In genomic region chr5:175417384-175417783, GRCh38 we compare ENCODE assay signal across 21 cellular contexts. TPM values are rescaled to one million over a fixed set of nuclear protein-coding genes. Genes with fewer than 3 reads are reported as not detected.
DNase-seq lines count a peak whose midpoint lies in the region; ATAC-seq, FAIRE-seq and TF ChIP-seq lines count a peak whose summit lies in the region.
"Had no signal": no experiment of that assay in that cellular context is flagged by ENCODE, and none has a peak within 500 bp of the region (broad histone marks: within the 10 kb centered on the region; RNA-seq: fewer than 3 reads in every experiment).

No MANE protein-coding gene starts in this region.

- H4K20me1 ChIP-seq in IMR-90 (ENCODE audit: insufficient read depth, low read length): no peaks in the 10 kb centered on the region
- no peaks in the 10 kb centered on the region for H4K20me1 ChIP-seq in PC-9 (ENCODE audit: insufficient read depth)
- H4K20me1 ChIP-seq: BLaER1 had no signal

- H2AK9ac ChIP-seq in IMR-90 (replicated peaks; ENCODE audit: low read depth, low read length, poor library complexity): no peak overlapping the region

- POLR2A ChIA-PET in IMR-90 (lab: Charles Lee; ENCODE audit: unreplicated experiment): no interaction called here
- POLR2A ChIA-PET in PC-9 (lab: Charles Lee; ENCODE audit: unreplicated experiment): no interaction called here

- H3K36me3 ChIP-seq in IMR-90 (ENCODE audit: control insufficient read depth, insufficient read depth, low read length) (no peaks in the 10 kb centered on the region), mesendoderm (ENCODE audit: control insufficient read depth, insufficient read depth, low read length) (no peaks in the 10 kb centered on the region), PC-9 (ENCODE audit: low read depth) (no peaks in the 10 kb centered on the region), ascending aorta (no peaks in the 10 kb centered on the region)
- H3K36me3 ChIP-seq: BE2C, BLaER1 had no signal

- H4K91ac ChIP-seq in IMR-90 (ENCODE audit: insufficient read depth, low read depth, low read length): no peak overlapping the region

- H3K79me2 ChIP-seq in mesendoderm (ENCODE audit: control insufficient read depth, insufficient read depth, low read length): no peaks in the 10 kb centered on the region
- H3K79me2 ChIP-seq in PC-9 (ENCODE audit: low read depth): no peaks in the 10 kb centered on the region

- WGBS in IMR-90 (ENCODE audit: extremely low coverage in 2 of 2, insufficient read length in 1 of 2), 2 experiments: no CpG with 5 or more reads among the region's 2 CpGs
- WGBS in mesendoderm (ENCODE audit: extremely low coverage, insufficient coverage, low lambda C conversion rate): no CpG with 5 or more reads among the region's 2 CpGs

- H2AK5ac ChIP-seq in IMR-90 (ENCODE audit: low read depth, low read length): no peak overlapping the region
- no peak overlapping the region for H2AK5ac ChIP-seq in mesendoderm (ENCODE audit: low read length)

- no peak overlapping the region for H3K27ac ChIP-seq in IMR-90 (ENCODE audit: insufficient read depth, low read length)
- no peak overlapping the region for H3K27ac ChIP-seq in mesendoderm (ENCODE audit: low read depth, low read length)
- H3K27ac ChIP-seq in PC-9: no peak overlapping the region
- H3K27ac ChIP-seq in ascending aorta: no peak overlapping the region
- H3K27ac ChIP-seq: BLaER1 had no signal

- H3K4me3 ChIP-seq in IMR-90 (ENCODE audit: insufficient read depth, low read depth, low read length) (no peak overlapping the region), mesendoderm (ENCODE audit: low read length) (no peak overlapping the region), PC-9 (no peak overlapping the region), ascending aorta (no peak overlapping the region)
- H3K4me3 ChIP-seq: BLaER1 had no signal

- no peak overlapping the region for H2BK5ac ChIP-seq in IMR-90 (ENCODE audit: low read depth, low read length, poor library complexity, severe bottlenecking)
- H2BK5ac ChIP-seq in mesendoderm (ENCODE audit: low read length): no peak overlapping the region

- H3K27me3 ChIP-seq in IMR-90 (ENCODE audit: control insufficient read depth, insufficient read depth, low read length) (peaks cover 2% of the 10 kb centered on the region; the same call in 1 of the 2 replicates), mesendoderm (ENCODE audit: insufficient read depth, low read length, poor library complexity) (no peaks in the 10 kb centered on the region), PC-9 (ENCODE audit: insufficient read depth, low read depth) (no peaks in the 10 kb centered on the region), ascending aorta (no peaks in the 10 kb centered on the region)
- H3K27me3 ChIP-seq: BE2C, BLaER1 had no signal

- H3K79me1 ChIP-seq in IMR-90 (ENCODE audit: low read depth in 1 of 2, low read length in 2 of 2) (no peaks in the 10 kb centered on the region), mesendoderm (ENCODE audit: low read length) (no peaks in the 10 kb centered on the region)

- TF ChIP-seq CTCF in IMR-90 (conservative IDR thresholded peaks at IDR 0.05; ENCODE audit: low read depth, low read length) (no peak), PC-9 (conservative IDR thresholded peaks at IDR 0.05) (no peak), ascending aorta (IDR thresholded peaks at IDR 0.05) (no peak)

- H3K9me1 ChIP-seq in IMR-90 (ENCODE audit: insufficient read depth, low read length): no peaks in the 10 kb centered on the region

- no peak for FAIRE-seq in GM19239 (lab: Jason Lieb, UNC)
- FAIRE-seq: A204.1, D721Med, G401.6, GM12891 had no signal

- no peaks in the 10 kb centered on the region for H3K9me2 ChIP-seq in PC-9 (ENCODE audit: insufficient read depth)

- H3K14ac ChIP-seq in IMR-90 (replicated peaks; ENCODE audit: low read depth, low read length): no peak overlapping the region

- in situ Hi-C loops in IMR-90 (cut with MboI; ENCODE audit: low sequenced_read_pairs): no loop called here

- CTCF ChIA-PET in IMR-90 (lab: Yijun Ruan, JAX): no interaction called here
- CTCF ChIA-PET in PC-9 (lab: Charles Lee): no interaction called here

- intact Hi-C loops in IMR-90 (cut with micrococcal nuclease) (no loop called here), PC-9 (cut with micrococcal nuclease; ENCODE audit: unreplicated experiment) (no loop called here), ascending aorta (cut with DNase I) (no loop called here)

- no peak overlapping the region for H2AFZ ChIP-seq in IMR-90 (replicated peaks; ENCODE audit: low read length, poor library complexity)
- no peak overlapping the region for H2AFZ ChIP-seq in PC-9

- H3K56ac ChIP-seq in IMR-90 (ENCODE audit: extremely low read depth, insufficient read depth, low read length) (no peak overlapping the region), mesendoderm (ENCODE audit: low read length) (no peak overlapping the region)

- no peak overlapping the region for H2BK20ac ChIP-seq in IMR-90 (ENCODE audit: low read depth, low read length)

- no peak overlapping the region for H3K23ac ChIP-seq in IMR-90 (ENCODE audit: low read depth, low read length)
- no peak overlapping the region for H3K23ac ChIP-seq in mesendoderm (ENCODE audit: low read length)

- H3F3A ChIP-seq in PC-9 (ENCODE audit: insufficient read depth, low read depth): no peaks in the 10 kb centered on the region

- H4K8ac ChIP-seq in IMR-90 (ENCODE audit: low read depth in 2 of 2, low read length in 2 of 2) (no peak overlapping the region), mesendoderm (ENCODE audit: low read depth, low read length) (no peak overlapping the region)

- DNase-seq in IMR-90: no peak
- DNase-seq in mesendoderm: peak; percentile 53
- DNase-seq in PC-9: no peak
- DNase-seq in ascending aorta (ENCODE audit: low spot score in 2 of 2): no peak
- no peak for DNase-seq in GM19239 (ENCODE audit: insufficient read length, low spot score)
- DNase-seq: 8988T; ACHN; BE2C; C1 segment of cervical spinal cord; Calu3; CD4-positive, alpha-beta memory T cell; CD4-positive, CD25-positive, alpha-beta regulatory T cell; CD8-positive, alpha-beta memory T cell; COR-L47; GF-D8 had no signal

- no TSS peak for BruUV-seq in IMR-90 (replicated peaks; lab: Mats Ljungman, UMichigan)
- BruUV-seq in PC-9 (replicated peaks; lab: Mats Ljungman, UMichigan): no TSS peak

- no peak for TF ChIP-seq POLR2A in IMR-90 (IDR thresholded peaks at IDR 0.05; ENCODE audit: low read depth, low read length)

- no peak for TF ChIP-seq RAD21 in IMR-90 (IDR thresholded peaks at IDR 0.05; ENCODE audit: low read length)

- H3K4ac ChIP-seq in IMR-90 (ENCODE audit: low read depth, low read length): no peak overlapping the region
- H3K4ac ChIP-seq in mesendoderm (ENCODE audit: low read depth, low read length): no peak overlapping the region

- H3K9ac ChIP-seq in IMR-90 (ENCODE audit: low read depth, low read length) (no peak overlapping the region), mesendoderm (ENCODE audit: low read length) (no peak overlapping the region)
- H3K9ac ChIP-seq: BLaER1 had no signal

- H3K9me3 ChIP-seq in IMR-90 (ENCODE audit: control insufficient read depth, insufficient read depth, low read length): no peaks in the 10 kb centered on the region
- no peaks in the 10 kb centered on the region for H3K9me3 ChIP-seq in PC-9 (ENCODE audit: insufficient read depth, low read depth)
- H3K9me3 ChIP-seq in ascending aorta: no peaks in the 10 kb centered on the region
- H3K9me3 ChIP-seq: BE2C, BLaER1 had no signal

- H3K4me1 ChIP-seq in IMR-90 (ENCODE audit: control insufficient read depth, insufficient read depth, low read length) (no peaks in the 10 kb centered on the region), mesendoderm (ENCODE audit: control insufficient read depth, low read depth, low read length) (no peaks in the 10 kb centered on the region), PC-9 (replicated peaks; ENCODE audit: insufficient read depth) (no peaks in the 10 kb centered on the region), ascending aorta (no peaks in the 10 kb centered on the region)
- H3K4me1 ChIP-seq: BE2C, BLaER1 had no signal

- H2BK15ac ChIP-seq in IMR-90 (ENCODE audit: low read depth, low read length): no peak overlapping the region
- H2BK15ac ChIP-seq in mesendoderm (replicated peaks; ENCODE audit: low read depth): no peak overlapping the region

- ATAC-seq in IMR-90 (ENCODE audit: low read depth): peak; percentile 51; the same call in 1 of the 2 replicates

- H3K18ac ChIP-seq in IMR-90 (ENCODE audit: low read depth, low read length) (no peak overlapping the region), mesendoderm (ENCODE audit: low read length) (no peak overlapping the region)

- H2BK120ac ChIP-seq in IMR-90 (ENCODE audit: low read depth, low read length): no peak overlapping the region
- no peak overlapping the region for H2BK120ac ChIP-seq in mesendoderm (ENCODE audit: low read depth, low read length)

- dilution Hi-C loops in IMR-90 (cut with HindIII; ENCODE audit: low sequenced_read_pairs, unreplicated experiment): no loop called here

- H4K5ac ChIP-seq in IMR-90 (ENCODE audit: low read depth, low read length) (no peak overlapping the region), mesendoderm (ENCODE audit: low read length) (no peak overlapping the region)

- H3K4me2 ChIP-seq in IMR-90 (ENCODE audit: low read depth, low read length) (no peak overlapping the region), mesendoderm (ENCODE audit: low read length) (no peak overlapping the region), PC-9 (no peak overlapping the region)
- H3K4me2 ChIP-seq: BLaER1 had no signal

TF ChIP-seq in IMR-90, 13 proteins besides CTCF, POLR2A, EP300 and RAD21:
- no peak for TF ChIP-seq BHLHE40 (IDR thresholded peaks at IDR 0.05; ENCODE audit: low read depth, low read length)
- no peak for TF ChIP-seq SMC3 (IDR thresholded peaks at IDR 0.05; ENCODE audit: low read depth, low read length)
- no peak for TF ChIP-seq RCOR1 (IDR thresholded peaks at IDR 0.05; ENCODE audit: insufficient replicate concordance, low read length)
- no peak for TF ChIP-seq CEBPB (IDR thresholded peaks at IDR 0.05; ENCODE audit: low read depth, low read length)
TF ChIP-seq in IMR-90: peak in this region for 0.

RNA-seq across cellular contexts. Expression of gene DRD1, which starts 26.6 kb away (rescaled TPM):
- total RNA-seq in IMR-90 (2012; rRNA removed) (0.18 and 0.28 TPM in 2 replicates), PC-9 (2021) (not detected in 2 replicates), ascending aorta (0.11 TPM)
- polyA plus RNA-seq in IMR-90 (2012; rRNA removed): 0.16 and 0.19 TPM in 2 replicates
- polyA plus RNA-seq in IMR-90 (2012; cell fraction: cytosol; rRNA removed): 0.04 and 0.12 TPM in 2 replicates
- 0.17 and 0.20 TPM in 2 replicates for polyA plus RNA-seq in IMR-90 (2012; cell fraction: nucleus; rRNA removed; ENCODE audit: low replicate concordance)
- 0.60 TPM for polyA plus RNA-seq in mesendoderm (2013, experiment 1 of 2)
- 0.57 TPM for polyA plus RNA-seq in mesendoderm (2013, experiment 2 of 2)
- total RNA-seq: Calu3; CD4-positive, alpha-beta memory T cell; CD4-positive, CD25-positive, alpha-beta regulatory T cell; CD8-positive, alpha-beta memory T cell had no signal
- polyA plus RNA-seq: CD14-positive monocyte; CD4-positive, alpha-beta memory T cell; CD4-positive, CD25-positive, alpha-beta regulatory T cell; CD8-positive, alpha-beta memory T cell had no signal
